In genomic region chr6:75608304-75608703, GRCh38 we compare ENCODE assay signal across 18 cellular contexts. TPM values are rescaled to one million over a fixed set of nuclear protein-coding genes. Genes with fewer than 3 reads are reported as not detected.
DNase-seq lines count a peak whose midpoint lies in the region; ATAC-seq, FAIRE-seq and TF ChIP-seq lines count a peak whose summit lies in the region.
"Had no signal": no experiment of that assay in that cellular context is flagged by ENCODE, and none has a peak within 500 bp of the region (broad histone marks: within the 10 kb centered on the region; RNA-seq: fewer than 3 reads in every experiment).

No MANE protein-coding gene starts in this region.

- no peaks in the 10 kb centered on the region for H3K27me3 Mint-ChIP-seq in CD8-positive, alpha-beta T cell (ENCODE audit: low read depth)

- H3K36me3 Mint-ChIP-seq in CD8-positive, alpha-beta T cell, result peaks cover 2% of the 10 kb centered on the region

- POLR2A ChIA-PET in CD8-positive, alpha-beta T cell (lab: Charles Lee), result no interaction called here
- POLR2A ChIA-PET in HEK293 (lab: Yijun Ruan, JAX), result no interaction called here
- POLR2A ChIA-PET in K562 (lab: Yijun Ruan, JAX), result interaction anchor here (0.6 to 4.6 kb wide), 2 partner anchors 13 to 79 kb away, joined by 3 to 31 read pairs; no protein-coding TSS in a partner anchor

- no peak overlapping the region for H3K14ac ChIP-seq in trophoblast cell (ENCODE audit: low read length)

- CTCF ChIA-PET in CD8-positive, alpha-beta T cell (lab: Charles Lee), result no interaction called here
- CTCF ChIA-PET in HEK293 (lab: Yijun Ruan, JAX), result interaction anchor here (1.2 kb wide), 1 partner anchor 286 kb away, joined by 5 read pairs; no protein-coding TSS in a partner anchor
- CTCF ChIA-PET in K562 (lab: Yijun Ruan, JAX; ENCODE audit: low intra/inter-chr PET ratio), result no interaction called here

- no peaks in the 10 kb centered on the region for H3K27me3 ChIP-seq in CD8-positive, alpha-beta T cell (ENCODE audit: insufficient read depth, low read length)
- H3K27me3 ChIP-seq in K562 (ENCODE audit: control insufficient read depth in 2 of 2, insufficient read depth in 2 of 2, low read length in 2 of 2) (no peaks in the 10 kb centered on the region), trophoblast cell (ENCODE audit: insufficient read depth, low read length) (no peaks in the 10 kb centered on the region)
- H3K27me3 ChIP-seq: thyroid gland had no signal

- in situ Hi-C loops in K562 (cut with MboI) (no loop called here), GM13976 (cut with MboI; ENCODE audit: low sequenced_read_pairs, unreplicated experiment) (no loop called here)

- peaks cover 14% of the 10 kb centered on the region; the same call in 1 of the 2 replicates for H4K20me1 ChIP-seq in K562 (replicated peaks; ENCODE audit: control insufficient read depth, insufficient read depth, low read length)

- peaks cover 93% of the 10 kb centered on the region for H3K4me1 Mint-ChIP-seq in CD8-positive, alpha-beta T cell (ENCODE audit: low read depth)

- H4K91ac ChIP-seq in trophoblast cell (ENCODE audit: low read depth, low read length), result no peak overlapping the region

- intact Hi-C loops in CD8-positive, alpha-beta T cell (cut with DNase I, micrococcal nuclease), result no loop called here
- intact Hi-C loops in K562 (cut with micrococcal nuclease), result loop anchor here (10.0 kb wide), 1 partner anchor 324 kb away; the partner anchor contains the start of gene TMEM30A

- peaks cover 100% of the 10 kb centered on the region for H3K79me2 ChIP-seq in K562 (ENCODE audit: control insufficient read depth, insufficient read depth, low read length)
- H3K79me2 ChIP-seq in trophoblast cell (ENCODE audit: control insufficient read depth, insufficient read depth, low read length, poor library complexity), result peaks cover 20% of the 10 kb centered on the region

- H3K9me1 ChIP-seq in K562 (ENCODE audit: control insufficient read depth, insufficient read depth, low read length), result no peaks in the 10 kb centered on the region

- H3K9me3 Mint-ChIP-seq in CD8-positive, alpha-beta T cell, result no peaks in the 10 kb centered on the region

- H3K27ac Mint-ChIP-seq in CD8-positive, alpha-beta T cell, result peak overlapping the region; percentile 46

- H2BK5ac ChIP-seq in trophoblast cell (ENCODE audit: low read depth, low read length, poor library complexity), result no peak overlapping the region

- no TSS peak for BruUV-seq in K562 (replicated peaks; lab: Mats Ljungman, UMichigan)

- no peak overlapping the region for H3K27ac ChIP-seq in CD8-positive, alpha-beta T cell (ENCODE audit: low read depth, low read length)
- no peak overlapping the region for H3K27ac ChIP-seq in HEK293 (ENCODE audit: extremely low read depth, low read depth, low read length)
- no peak overlapping the region for H3K27ac ChIP-seq in K562 (ENCODE audit: extremely low read depth, low read depth, low read length)
- H3K27ac ChIP-seq in trophoblast cell (ENCODE audit: low read depth, low read length), result no peak overlapping the region
- H3K27ac ChIP-seq: KMS-11 had no signal

- no peak overlapping the region for H4K8ac ChIP-seq in trophoblast cell (ENCODE audit: low read depth, low read length)

- no peak overlapping the region for H3K4me3 ChIP-seq in CD8-positive, alpha-beta T cell (ENCODE audit: low read depth, low read length)
- no peak overlapping the region for H3K4me3 ChIP-seq in HEK293 (ENCODE audit: low read depth, low read length)
- H3K4me3 ChIP-seq in K562, result no peak overlapping the region
- H3K4me3 ChIP-seq in trophoblast cell (ENCODE audit: low read depth, low read length), result no peak overlapping the region
- H3K4me3 ChIP-seq: thyroid gland had no signal

- no peaks in the 10 kb centered on the region for H3K36me3 ChIP-seq in CD8-positive, alpha-beta T cell (ENCODE audit: insufficient read depth, low read length)
- H3K36me3 ChIP-seq in HEK293 (ENCODE audit: control insufficient read depth in 2 of 2, insufficient read depth in 1 of 2, low read length in 2 of 2), result no peaks in the 10 kb centered on the region
- peaks cover 13% of the 10 kb centered on the region for H3K36me3 ChIP-seq in K562 (ENCODE audit: control insufficient read depth, insufficient read depth, low read length)
- peaks cover 0 to 4% of the 10 kb centered on the region in 2 experiments for H3K36me3 ChIP-seq in trophoblast cell (ENCODE audit: control insufficient read depth in 1 of 2, insufficient read depth in 2 of 2, low read length in 2 of 2)
- H3K36me3 ChIP-seq: thyroid gland had no signal

- H2AFZ ChIP-seq in K562 (ENCODE audit: low read depth, low read length) (no peak overlapping the region), trophoblast cell (ENCODE audit: insufficient read depth, low read length, poor library complexity) (no peak overlapping the region)

- no peak overlapping the region for H3K18ac ChIP-seq in trophoblast cell (ENCODE audit: low read length)

- no peak for ATAC-seq in CD8-positive, alpha-beta T cell
- no peak for ATAC-seq in K562

- no peaks in the 10 kb centered on the region for H3K79me1 ChIP-seq in trophoblast cell (ENCODE audit: low read length)

- DNase-seq in CD8-positive, alpha-beta T cell, result no peak
- DNase-seq in K562 (ENCODE audit: extremely low read depth in 1 of 4, low spot score in 3 of 4) (no peak), trophoblast cell (no peak), OCI-M2 (lab: John Stamatoyannopoulos, UW; ENCODE audit: unreplicated experiment) (no peak), DMS153 (lab: John Stamatoyannopoulos, UW) (no peak), GM13976 (ENCODE audit: low spot score) (no peak)
- DNase-seq: activated CD4-positive, alpha-beta T cell treated with anti-CD3 and anti-CD28 coated beads, Interleukin-2, amount 50 U/mL, for 1 hour; activated T-cell treated with anti-CD3 and anti-CD28 coated beads, Interleukin-2, amount 50 U/mL, for 48 hours; effector CD4-positive, alpha-beta T cell; kidney; NCI-H2227 treated with DMSO at 0.1 percent for 48 hours; NK-92 treated with Interleukin-12 subunit alpha and Interleukin-12 subunit beta, amount 100 ng/mL, for 24 hours; occipital lobe; SHP77 treated with DMSO at 0.1 percent for 48 hours; T-helper 9 cell; thyroid gland had no signal

- no peak for TF ChIP-seq EP300 in K562 (IDR thresholded peaks at IDR 0.05; ENCODE audit: low read length)

- no peak for TF ChIP-seq CTCF in CD8-positive, alpha-beta T cell (IDR thresholded peaks at IDR 0.05)
- no peak for TF ChIP-seq CTCF in HEK293 (tag by site-specific recombination; IDR thresholded peaks at IDR 0.05)
- no peak for TF ChIP-seq CTCF in K562 (IDR thresholded peaks at IDR 0.05 in 2 of 3, conservative IDR thresholded peaks at IDR 0.05 in 1 of 3; ENCODE audit: insufficient read depth in 2 of 3, low read depth in 1 of 3, low read length in 3 of 3)
- no peak for TF ChIP-seq CTCF in GM13976 (IDR thresholded peaks at IDR 0.05; ENCODE audit: borderline replicate concordance, control extremely low read depth, extremely low read depth, insufficient read depth, missing control alignments)

- no peak overlapping the region for H2AK5ac ChIP-seq in trophoblast cell (ENCODE audit: low read length)

- H3K9ac ChIP-seq in K562 (ENCODE audit: insufficient read depth in 1 of 2, low read depth in 2 of 2, low read length in 2 of 2), result no peak overlapping the region
- H3K9ac ChIP-seq in trophoblast cell (ENCODE audit: low read length), result no peak overlapping the region
- H3K9ac ChIP-seq: KMS-11 had no signal

- TF ChIP-seq RAD21 in K562 (CRISPR knock-in tag; conservative IDR thresholded peaks at IDR 0.05 in 1 of 2, IDR thresholded peaks at IDR 0.05 in 1 of 2), result no peak

- no peak overlapping the region for H4K12ac ChIP-seq in trophoblast cell (ENCODE audit: low read depth, low read length)

- no peak overlapping the region for H2BK120ac ChIP-seq in trophoblast cell (ENCODE audit: insufficient read depth, low read length, poor library complexity)

- FAIRE-seq in K562 (lab: Jason Lieb, UNC), result no peak
- FAIRE-seq: kidney had no signal

- H3K9me3 ChIP-seq in CD8-positive, alpha-beta T cell (ENCODE audit: low read length), result no peaks in the 10 kb centered on the region
- H3K9me3 ChIP-seq in HEK293 (ENCODE audit: control insufficient read depth, insufficient read depth, low read depth, low read length), result no peaks in the 10 kb centered on the region
- no peaks in the 10 kb centered on the region for H3K9me3 ChIP-seq in K562 (replicated peaks; ENCODE audit: control insufficient read depth, insufficient read depth, low read depth, low read length)
- H3K9me3 ChIP-seq in trophoblast cell (ENCODE audit: insufficient read depth, low read depth, low read length), result no peaks in the 10 kb centered on the region
- H3K9me3 ChIP-seq: thyroid gland had no signal

- peak overlapping the region; percentile 6 for H3K4me3 Mint-ChIP-seq in CD8-positive, alpha-beta T cell

- TF ChIP-seq POLR2A in K562 (conservative IDR thresholded peaks at IDR 0.05), result no peak

- H2BK12ac ChIP-seq in trophoblast cell (ENCODE audit: low read length), result no peak overlapping the region

- H3K4ac ChIP-seq in trophoblast cell (ENCODE audit: low read depth, low read length), result peak overlapping the region; percentile 94

- peaks cover 75% of the 10 kb centered on the region for H3K4me1 ChIP-seq in CD8-positive, alpha-beta T cell (ENCODE audit: insufficient read depth, low read length)
- H3K4me1 ChIP-seq in HEK293 (ENCODE audit: control insufficient read depth, insufficient read depth, low read length) (peaks cover 36% of the 10 kb centered on the region), K562 (replicated peaks in 1 of 2; ENCODE audit: control insufficient read depth in 2 of 2, insufficient read depth in 2 of 2, low read length in 2 of 2) (peaks cover 20 to 54% of the 10 kb centered on the region in 2 experiments), trophoblast cell (ENCODE audit: control insufficient read depth in 1 of 2, insufficient read depth in 2 of 2, low read length in 2 of 2) (peaks cover 3 to 8% of the 10 kb centered on the region in 2 experiments)

- H3K23ac ChIP-seq in trophoblast cell (ENCODE audit: low read length), result no peak overlapping the region

- WGBS in K562 (ENCODE audit: insufficient coverage, low coverage, missing lambda C conversion rate), result 44% methylated on average over 2 of the region's 3 CpGs
- no CpG with 5 or more reads among the region's 3 CpGs for WGBS in trophoblast cell (ENCODE audit: extremely low coverage, insufficient coverage, insufficient read length)

- H3K4me2 ChIP-seq in K562 (ENCODE audit: insufficient read depth, low read length), result no peak overlapping the region
- H3K4me2 ChIP-seq in trophoblast cell (ENCODE audit: low read length), result no peak overlapping the region
- H3K4me2 ChIP-seq: KMS-11 had no signal

RNA-seq across cellular contexts. Expression of gene SENP6, which starts 6.6 kb away (rescaled TPM):
- 10 to 100 TPM; 83.6 to 94.8 TPM for total RNA-seq in CD8-positive, alpha-beta T cell
- total RNA-seq in K562 (2011; cell fraction: chromatin; rRNA removed; ENCODE audit: low replicate concordance), result 48.5 and 222 TPM in 2 replicates
- total RNA-seq in K562 (2011; cell fraction: nucleolus; rRNA removed), result 23.3 and 32.6 TPM in 2 replicates
- total RNA-seq in K562 (2011; cell fraction: nucleoplasm; rRNA removed), result 72.3 and 122 TPM in 2 replicates
- total RNA-seq in K562 (2014; rRNA removed) (31.4 and 37.8 TPM in 2 replicates), K562 (2014; rRNA removed; fragmentation: Illumina TruSeq; extraction: Trizol) (79.4 and 89.9 TPM in 2 replicates), K562 (2015; rRNA removed; fragmentation: Illumina TruSeq; extraction: Trizol) (59.7 and 65.9 TPM in 2 replicates), K562 (2021) (52.9 and 60.2 TPM in 2 replicates)
- polyA plus RNA-seq in K562 (2011; rRNA removed) (33.6 and 43.7 TPM in 2 replicates), K562 (2014; fragmentation: Illumina TruSeq; extraction: Trizol) (48.2 and 57.7 TPM in 2 replicates), K562 (2014; fragmentation: Nextera tagmentation; extraction: Ambion mirVana) (10 to 100 TPM; 11.1 to 12.6 TPM), K562 (2014; rRNA removed) (42.2 and 46.8 TPM in 2 replicates)
- 5.2 and 9.1 TPM in 2 replicates for polyA plus RNA-seq in K562 (2011; cell fraction: cytosol; rRNA removed)
- polyA plus RNA-seq in K562 (2011; cell fraction: nucleus; rRNA removed), result 21.5 and 23.7 TPM in 2 replicates
- 32.8 and 39.2 TPM in 2 replicates for polyA plus RNA-seq in K562 (2012)
- polyA minus RNA-seq in K562 (2011; rRNA and poly(A)+ RNA removed), result 55.8 and 68.9 TPM in 2 replicates
- 15.6 and 21.2 TPM in 2 replicates for polyA minus RNA-seq in K562 (2011; cell fraction: cytosol; rRNA and poly(A)+ RNA removed)
- polyA minus RNA-seq in K562 (2011; cell fraction: nucleus; rRNA and poly(A)+ RNA removed), result 43.8 and 69.5 TPM in 2 replicates
- polyA plus RNA-seq in trophoblast cell (2013), result 50.3 and 51.1 TPM in 2 replicates
